Comparison of ENCODE assay signal across 8 cellular contexts in genomic region chr2:10048501-10049171, GRCh38. TPM values are rescaled to one million over a fixed set of nuclear protein-coding genes. Genes with fewer than 3 reads are reported as not detected.
A peak's percentile ranks its signal among the peaks of the same experiment; 100 is the strongest.
DNase-seq lines count a peak whose midpoint lies in the region; ATAC-seq and TF ChIP-seq lines count a peak whose summit lies in the region.

No MANE protein-coding gene starts in this region.

- intact Hi-C loops in esophagus squamous epithelium (cut with DNase I) (no loop called here), ovary (cut with DNase I) (loop anchor here (2.0 to 10.0 kb wide), 3 partner anchors 61 to 1696 kb away; partner anchors contain the start of gene LPIN1 (in 1 of the 4))

- H3K36me3 Mint-ChIP-seq in activated T-cell treated with anti-CD3 and anti-CD28 coated beads, Interleukin-2, amount 50 U/mL, for 72 hours (ENCODE audit: insufficient read depth in 2 of 2), result peaks cover 0 to 2% of the 10 kb centered on the region in 2 donors

- peaks cover 4 to 75% (median 31%) of the 10 kb centered on the region in 3 donors for H3K4me1 ChIP-seq in esophagus squamous epithelium
- peaks cover 10% of the 10 kb centered on the region for H3K4me1 ChIP-seq in ovary (ENCODE audit: insufficient read depth)

- H3K4me3 ChIP-seq in esophagus squamous epithelium (no peak overlapping the region), ovary (no peak overlapping the region)

- TF ChIP-seq EP300 in ovary (IDR thresholded peaks at IDR 0.05), result no peak

- H3K4me1 Mint-ChIP-seq in activated T-cell treated with anti-CD3 and anti-CD28 coated beads, Interleukin-2, amount 50 U/mL, for 72 hours (ENCODE audit: low read depth), result peaks cover 6% of the 10 kb centered on the region

- H3K36me3 ChIP-seq in esophagus squamous epithelium (peaks cover 12 to 72% (median 15%) of the 10 kb centered on the region in 3 donors), ovary (no peaks in the 10 kb centered on the region)

- DNase-seq in DMS114 treated with DMSO at 0.1 percent for 48 hours (lab: John Stamatoyannopoulos, UW; ENCODE audit: unreplicated experiment), result peak; percentile 70
- peak; percentile 56 for DNase-seq in HuH-7.5 (ENCODE audit: low spot score)
- DNase-seq in RWPE1 (ENCODE audit: low spot score), result peak; percentile 36
- no peak for DNase-seq in esophagus squamous epithelium (lab: John Stamatoyannopoulos, UW)
- DNase-seq in ovary, result peak in 1 of 5 donors; percentile 16
- no peak for DNase-seq in activated CD8-positive, alpha-beta memory T cell treated with anti-CD3 and anti-CD28 coated beads, Interleukin-2, amount 50 U/mL, for 48 hours
- DNase-seq in activated T-cell treated with anti-CD3 and anti-CD28 coated beads, Interleukin-2, amount 50 U/mL, for 72 hours, result no peak

- POLR2A ChIA-PET in RWPE1 (lab: Yijun Ruan, JAX; ENCODE audit: low non-redundant PET), result no interaction called here

- no peak overlapping the region for H3K4me3 Mint-ChIP-seq in activated T-cell treated with anti-CD3 and anti-CD28 coated beads, Interleukin-2, amount 50 U/mL, for 72 hours

- TF ChIP-seq CTCF in RWPE1 (conservative IDR thresholded peaks at IDR 0.05; ENCODE audit: low read depth), result peak; percentile 68
- TF ChIP-seq CTCF in esophagus squamous epithelium (IDR thresholded peaks at IDR 0.05), result peak; percentile 23 to 62 (median 53)
- peak; percentile 45 to 60 (median 50) for TF ChIP-seq CTCF in ovary (IDR thresholded peaks at IDR 0.05)

- H3K27ac Mint-ChIP-seq in activated T-cell treated with anti-CD3 and anti-CD28 coated beads, Interleukin-2, amount 50 U/mL, for 72 hours, result no peak overlapping the region

- H3K9me3 ChIP-seq in esophagus squamous epithelium (no peaks in the 10 kb centered on the region), ovary (no peaks in the 10 kb centered on the region)

- WGBS in esophagus squamous epithelium, 2 donors, result 36 to 62% methylated on average over 6 to 10 of the region's 10 CpGs
- 46 to 50% (median 47%) methylated on average over 10 of the region's 10 CpGs for WGBS in ovary, 3 donors

- no peaks in the 10 kb centered on the region for H3K9me3 Mint-ChIP-seq in activated T-cell treated with anti-CD3 and anti-CD28 coated beads, Interleukin-2, amount 50 U/mL, for 72 hours

- CTCF ChIA-PET in RWPE1 (lab: Yijun Ruan, JAX), result interaction anchor here (0.5 to 2.8 kb wide), 13 partner anchors 9 to 1163 kb away, joined by 3 to 13 read pairs (median 5); no protein-coding TSS in a partner anchor

- peak overlapping the region; percentile 96 for H3K27ac ChIP-seq in RWPE1
- H3K27ac ChIP-seq in esophagus squamous epithelium, result no peak overlapping the region
- no peak overlapping the region for H3K27ac ChIP-seq in ovary

- no peaks in the 10 kb centered on the region for H3K27me3 Mint-ChIP-seq in activated T-cell treated with anti-CD3 and anti-CD28 coated beads, Interleukin-2, amount 50 U/mL, for 72 hours (ENCODE audit: low read depth)

- no peak for ATAC-seq in HG03045 (IDR thresholded peaks at IDR 0.05; ENCODE audit: unreplicated experiment)
- ATAC-seq in activated T-cell treated with anti-CD3 and anti-CD28 coated beads, Interleukin-2, amount 50 U/mL, for 72 hours (replicated peaks in 1 of 2), result no peak

- H3K27me3 ChIP-seq in esophagus squamous epithelium (no peaks in the 10 kb centered on the region), ovary (no peaks in the 10 kb centered on the region)

- no peak for TF ChIP-seq POLR2A in esophagus squamous epithelium (IDR thresholded peaks at IDR 0.05)
- TF ChIP-seq POLR2A in ovary (IDR thresholded peaks at IDR 0.05), result no peak

RNA-seq across cellular contexts. Expression of gene KLF11, which starts 5.3 kb away (rescaled TPM):
- total RNA-seq in esophagus squamous epithelium (10 to 100 TPM in 2 of 4 donors, 1 to 10 TPM in 2; 2.2 to 13.2 (median 8.2) TPM), ovary (10 to 100 TPM; 21.6 to 45.3 (median 31.4) TPM)
- polyA plus RNA-seq in ovary, result 10 to 100 TPM; 22.8 to 41.8 TPM
- 10 to 100 TPM in 1 of 2 donors, 1 to 10 TPM in 1; 5.9 to 11.0 TPM for total RNA-seq in activated T-cell treated with anti-CD3 and anti-CD28 coated beads, Interleukin-2, amount 50 U/mL, for 72 hours

RNA-seq across cellular contexts. Expression of gene CYS1, which starts 31.6 kb away (rescaled TPM):
- total RNA-seq in esophagus squamous epithelium (1 to 10 TPM in 2 of 4 donors, under 1 TPM in 2; 0.09 to 2.5 (median 0.80) TPM), ovary (10 to 100 TPM in 6 of 7 donors, 1 to 10 TPM in 1; 8.8 to 21.5 (median 13.0) TPM)
- 1 to 10 TPM; 5.9 to 9.0 TPM for polyA plus RNA-seq in ovary
- total RNA-seq in activated T-cell treated with anti-CD3 and anti-CD28 coated beads, Interleukin-2, amount 50 U/mL, for 72 hours, result under 1 TPM; 0.46 to 0.81 TPM

Comparison
In these comparisons a context has a peak if more than half of its experiments do, and no peak if none do; other contexts are left out.
1. DNase-seq: peak in DMS114 treated with DMSO at 0.1 percent for 48 hours (single experiment), HuH-7.5 (single experiment) and RWPE1 (single experiment); none in esophagus squamous epithelium (single experiment), activated CD8-positive, alpha-beta memory T cell treated with anti-CD3 and anti-CD28 coated beads, Interleukin-2, amount 50 U/mL, for 48 hours (single experiment) and activated T-cell treated with anti-CD3 and anti-CD28 coated beads, Interleukin-2, amount 50 U/mL, for 72 hours (0 of 2).
2. Peak in every context shown above with its lines, with median percentiles within 50 percentile points of each other: CTCF ChIP-seq.